ENCODE assay signal across 1 cellular context in genomic region chr9:92764988-92765936, GRCh38.
TF ChIP-seq lines count a peak whose summit lies in the region.

No MANE protein-coding gene starts in this region.

TF ChIP-seq in HepG2, 621 proteins besides CTCF, POLR2A, EP300 and RAD21 (continued from another document):
- no peak; the same call in 1 of the 2 replicates for TF ChIP-seq YEATS2 (CRISPR knock-in tag; IDR thresholded peaks at IDR 0.05; ENCODE audit: borderline replicate concordance)
- TF ChIP-seq HNF4A (CRISPR knock-in tag; IDR thresholded peaks at IDR 0.05), result no peak
- TF ChIP-seq ZFY (CRISPR knock-in tag; IDR thresholded peaks at IDR 0.05), result peak; percentile 95
- 0 out of 2 replicates have a peak, but pooled peaks have one; percentile 34 for TF ChIP-seq ZFP41 (CRISPR knock-in tag; IDR thresholded peaks at IDR 0.05; ENCODE audit: borderline replicate concordance)
- 0 out of 2 replicates have a peak, but pooled peaks have one; percentile 64 for TF ChIP-seq ZFYVE20 (CRISPR knock-in tag; IDR thresholded peaks at IDR 0.05; ENCODE audit: borderline replicate concordance, low read depth)
- TF ChIP-seq, protein P1, sequence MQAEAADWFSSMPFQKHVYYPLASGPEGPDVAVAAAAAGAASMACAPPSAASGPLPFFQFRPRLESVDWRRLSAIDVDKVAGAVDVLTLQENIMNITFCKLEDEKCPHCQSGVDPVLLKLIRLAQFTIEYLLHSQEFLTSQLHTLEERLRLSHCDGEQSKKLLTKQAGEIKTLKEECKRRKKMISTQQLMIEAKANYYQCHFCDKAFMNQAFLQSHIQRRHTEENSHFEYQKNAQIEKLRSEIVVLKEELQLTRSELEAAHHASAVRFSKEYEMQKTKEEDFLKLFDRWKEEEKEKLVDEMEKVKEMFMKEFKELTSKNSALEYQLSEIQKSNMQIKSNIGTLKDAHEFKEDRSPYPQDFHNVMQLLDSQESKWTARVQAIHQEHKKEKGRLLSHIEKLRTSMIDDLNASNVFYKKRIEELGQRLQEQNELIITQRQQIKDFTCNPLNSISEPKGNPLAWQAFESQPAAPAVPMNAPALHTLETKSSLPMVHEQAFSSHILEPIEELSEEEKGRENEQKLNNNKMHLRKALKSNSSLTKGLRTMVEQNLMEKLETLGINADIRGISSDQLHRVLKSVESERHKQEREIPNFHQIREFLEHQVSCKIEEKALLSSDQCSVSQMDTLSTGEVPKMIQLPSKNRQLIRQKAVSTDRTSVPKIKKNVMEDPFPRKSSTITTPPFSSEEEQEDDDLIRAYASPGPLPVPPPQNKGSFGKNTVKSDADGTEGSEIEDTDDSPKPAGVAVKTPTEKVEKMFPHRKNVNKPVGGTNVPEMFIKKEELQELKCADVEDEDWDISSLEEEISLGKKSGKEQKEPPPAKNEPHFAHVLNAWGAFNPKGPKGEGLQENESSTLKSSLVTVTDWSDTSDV (CRISPR knock-in tag; IDR thresholded peaks at IDR 0.05), result no peak
- TF ChIP-seq PBX2 (CRISPR knock-in tag; IDR thresholded peaks at IDR 0.05), result no peak
- TF ChIP-seq, protein P2, sequence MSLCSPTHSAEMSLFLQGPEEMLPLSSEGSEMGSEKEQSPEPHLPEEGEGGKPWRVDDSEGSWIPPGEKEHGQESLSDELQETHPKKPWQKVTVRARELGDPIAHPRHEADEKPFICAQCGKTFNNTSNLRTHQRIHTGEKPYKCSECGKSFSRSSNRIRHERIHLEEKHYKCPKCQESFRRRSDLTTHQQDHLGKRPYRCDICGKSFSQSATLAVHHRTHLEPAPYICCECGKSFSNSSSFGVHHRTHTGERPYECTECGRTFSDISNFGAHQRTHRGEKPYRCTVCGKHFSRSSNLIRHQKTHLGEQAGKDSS (CRISPR knock-in tag; IDR thresholded peaks at IDR 0.05; ENCODE audit: borderline replicate concordance, low read depth), result peak; percentile 14; the same call in 1 of the 2 replicates
- peak; percentile 80 for TF ChIP-seq HNRNPLL (IDR thresholded peaks at IDR 0.05; ENCODE audit: low read depth, low read length, poor library complexity, severe bottlenecking)
- TF ChIP-seq ZNF563 (CRISPR knock-in tag; IDR thresholded peaks at IDR 0.05), result peak; percentile 76
- no peak for TF ChIP-seq SMAD9 (CRISPR knock-in tag; IDR thresholded peaks at IDR 0.05)
